ENCODE assay signal across 1 cellular context in the genomic region with DNA sequence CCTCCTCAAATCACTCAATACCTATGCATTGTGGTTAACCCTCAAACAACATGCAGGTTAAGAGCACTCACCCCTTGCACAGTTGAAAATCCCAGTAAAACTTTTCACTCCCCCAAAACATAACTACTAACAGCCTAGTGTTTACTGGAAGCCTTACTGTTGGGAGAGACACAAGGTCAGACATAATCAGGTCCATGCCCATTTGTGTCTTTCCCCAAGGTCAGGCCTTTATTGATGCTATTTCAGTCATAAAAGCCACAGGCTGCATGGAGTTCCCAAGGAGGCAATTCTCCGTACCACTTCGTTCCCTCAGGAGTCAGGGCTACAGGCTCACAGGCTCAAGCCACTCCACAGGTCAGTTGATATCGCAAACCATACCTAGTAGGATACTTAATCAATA.
A peak's percentile ranks its signal among the peaks of the same experiment; 100 is the strongest.
TF ChIP-seq lines count a peak whose summit lies in the region.

No MANE protein-coding gene starts in this region.

TF ChIP-seq in HepG2, 621 proteins besides CTCF, POLR2A, EP300 and RAD21 (continued from another document):
- TF ChIP-seq, protein P1, sequence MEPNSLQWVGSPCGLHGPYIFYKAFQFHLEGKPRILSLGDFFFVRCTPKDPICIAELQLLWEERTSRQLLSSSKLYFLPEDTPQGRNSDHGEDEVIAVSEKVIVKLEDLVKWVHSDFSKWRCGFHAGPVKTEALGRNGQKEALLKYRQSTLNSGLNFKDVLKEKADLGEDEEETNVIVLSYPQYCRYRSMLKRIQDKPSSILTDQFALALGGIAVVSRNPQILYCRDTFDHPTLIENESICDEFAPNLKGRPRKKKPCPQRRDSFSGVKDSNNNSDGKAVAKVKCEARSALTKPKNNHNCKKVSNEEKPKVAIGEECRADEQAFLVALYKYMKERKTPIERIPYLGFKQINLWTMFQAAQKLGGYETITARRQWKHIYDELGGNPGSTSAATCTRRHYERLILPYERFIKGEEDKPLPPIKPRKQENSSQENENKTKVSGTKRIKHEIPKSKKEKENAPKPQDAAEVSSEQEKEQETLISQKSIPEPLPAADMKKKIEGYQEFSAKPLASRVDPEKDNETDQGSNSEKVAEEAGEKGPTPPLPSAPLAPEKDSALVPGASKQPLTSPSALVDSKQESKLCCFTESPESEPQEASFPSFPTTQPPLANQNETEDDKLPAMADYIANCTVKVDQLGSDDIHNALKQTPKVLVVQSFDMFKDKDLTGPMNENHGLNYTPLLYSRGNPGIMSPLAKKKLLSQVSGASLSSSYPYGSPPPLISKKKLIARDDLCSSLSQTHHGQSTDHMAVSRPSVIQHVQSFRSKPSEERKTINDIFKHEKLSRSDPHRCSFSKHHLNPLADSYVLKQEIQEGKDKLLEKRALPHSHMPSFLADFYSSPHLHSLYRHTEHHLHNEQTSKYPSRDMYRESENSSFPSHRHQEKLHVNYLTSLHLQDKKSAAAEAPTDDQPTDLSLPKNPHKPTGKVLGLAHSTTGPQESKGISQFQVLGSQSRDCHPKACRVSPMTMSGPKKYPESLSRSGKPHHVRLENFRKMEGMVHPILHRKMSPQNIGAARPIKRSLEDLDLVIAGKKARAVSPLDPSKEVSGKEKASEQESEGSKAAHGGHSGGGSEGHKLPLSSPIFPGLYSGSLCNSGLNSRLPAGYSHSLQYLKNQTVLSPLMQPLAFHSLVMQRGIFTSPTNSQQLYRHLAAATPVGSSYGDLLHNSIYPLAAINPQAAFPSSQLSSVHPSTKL (CRISPR knock-in tag; IDR thresholded peaks at IDR 0.05): peak; percentile 76
- TF ChIP-seq RBFOX2 (IDR thresholded peaks at IDR 0.05; ENCODE audit: low read depth, low read length) (no peak), CBX5 (CRISPR knock-in tag; IDR thresholded peaks at IDR 0.05; ENCODE audit: borderline replicate concordance) (no peak), KMT2A (CRISPR knock-in tag; IDR thresholded peaks at IDR 0.05) (no peak), HDAC6 (IDR thresholded peaks at IDR 0.05; ENCODE audit: low read depth, low read length) (no peak), HNF4A (CRISPR knock-in tag; IDR thresholded peaks at IDR 0.05) (0 out of 2 replicates have a peak, but pooled peaks have one; percentile 8), HMG20A (CRISPR knock-in tag; IDR thresholded peaks at IDR 0.05; ENCODE audit: borderline replicate concordance) (0 out of 2 replicates have a peak, but pooled peaks have one; percentile 35), SOX5 (CRISPR knock-in tag; IDR thresholded peaks at IDR 0.05; ENCODE audit: borderline replicate concordance) (0 out of 2 replicates have a peak, but pooled peaks have one; percentile 41), RARA (CRISPR knock-in tag; IDR thresholded peaks at IDR 0.05) (peak; percentile 27; the same call in 1 of the 2 replicates), PHF21A (CRISPR knock-in tag; IDR thresholded peaks at IDR 0.05) (0 out of 2 replicates have a peak, but pooled peaks have one; percentile 9), FOXP1 (IDR thresholded peaks at IDR 0.05) (no peak), FOXP1 (CRISPR knock-in tag; IDR thresholded peaks at IDR 0.05) (0 out of 2 replicates have a peak, but pooled peaks have one; percentile 13), TARDBP (CRISPR knock-in tag; IDR thresholded peaks at IDR 0.05) (no peak), RXRB (CRISPR knock-in tag; IDR thresholded peaks at IDR 0.05; ENCODE audit: borderline replicate concordance) (peak; percentile 30; the same call in 1 of the 2 replicates), ZNF746 (CRISPR knock-in tag; IDR thresholded peaks at IDR 0.05) (no peak), ATAD3A (CRISPR knock-in tag; IDR thresholded peaks at IDR 0.05) (no peak), ZFX (CRISPR knock-in tag; IDR thresholded peaks at IDR 0.05; ENCODE audit: low read depth) (no peak), LCORL (IDR thresholded peaks at IDR 0.05) (no peak), LCORL (CRISPR knock-in tag; IDR thresholded peaks at IDR 0.05) (0 out of 2 replicates have a peak, but pooled peaks have one; percentile 33)
- TF ChIP-seq, protein P2, sequence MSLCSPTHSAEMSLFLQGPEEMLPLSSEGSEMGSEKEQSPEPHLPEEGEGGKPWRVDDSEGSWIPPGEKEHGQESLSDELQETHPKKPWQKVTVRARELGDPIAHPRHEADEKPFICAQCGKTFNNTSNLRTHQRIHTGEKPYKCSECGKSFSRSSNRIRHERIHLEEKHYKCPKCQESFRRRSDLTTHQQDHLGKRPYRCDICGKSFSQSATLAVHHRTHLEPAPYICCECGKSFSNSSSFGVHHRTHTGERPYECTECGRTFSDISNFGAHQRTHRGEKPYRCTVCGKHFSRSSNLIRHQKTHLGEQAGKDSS (CRISPR knock-in tag; IDR thresholded peaks at IDR 0.05; ENCODE audit: borderline replicate concordance, low read depth): no peak
- TF ChIP-seq, protein P3, sequence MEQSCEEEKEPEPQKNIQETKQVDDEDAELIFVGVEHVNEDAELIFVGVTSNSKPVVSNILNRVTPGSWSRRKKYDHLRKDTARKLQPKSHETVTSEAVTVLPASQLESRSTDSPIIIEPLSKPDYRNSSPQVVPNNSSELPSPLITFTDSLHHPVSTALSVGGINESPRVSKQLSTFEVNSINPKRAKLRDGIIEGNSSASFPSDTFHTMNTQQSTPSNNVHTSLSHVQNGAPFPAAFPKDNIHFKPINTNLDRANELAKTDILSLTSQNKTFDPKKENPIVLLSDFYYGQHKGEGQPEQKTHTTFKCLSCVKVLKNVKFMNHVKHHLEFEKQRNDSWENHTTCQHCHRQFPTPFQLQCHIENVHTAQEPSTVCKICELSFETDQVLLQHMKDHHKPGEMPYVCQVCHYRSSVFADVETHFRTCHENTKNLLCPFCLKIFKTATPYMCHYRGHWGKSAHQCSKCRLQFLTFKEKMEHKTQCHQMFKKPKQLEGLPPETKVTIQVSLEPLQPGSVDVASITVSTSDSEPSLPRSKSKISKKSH (CRISPR knock-in tag; IDR thresholded peaks at IDR 0.05; ENCODE audit: borderline replicate concordance): no peak
- TF ChIP-seq, protein P4, sequence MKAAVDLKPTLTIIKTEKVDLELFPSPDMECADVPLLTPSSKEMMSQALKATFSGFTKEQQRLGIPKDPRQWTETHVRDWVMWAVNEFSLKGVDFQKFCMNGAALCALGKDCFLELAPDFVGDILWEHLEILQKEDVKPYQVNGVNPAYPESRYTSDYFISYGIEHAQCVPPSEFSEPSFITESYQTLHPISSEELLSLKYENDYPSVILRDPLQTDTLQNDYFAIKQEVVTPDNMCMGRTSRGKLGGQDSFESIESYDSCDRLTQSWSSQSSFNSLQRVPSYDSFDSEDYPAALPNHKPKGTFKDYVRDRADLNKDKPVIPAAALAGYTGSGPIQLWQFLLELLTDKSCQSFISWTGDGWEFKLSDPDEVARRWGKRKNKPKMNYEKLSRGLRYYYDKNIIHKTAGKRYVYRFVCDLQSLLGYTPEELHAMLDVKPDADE (CRISPR knock-in tag; IDR thresholded peaks at IDR 0.05): no peak
